Comparison of ENCODE assay signal across 1 cellular context in genomic region chr19:57279418-57280164, GRCh38.
TF ChIP-seq lines count a peak whose summit lies in the region.

No MANE protein-coding gene starts in this region.

TF ChIP-seq in K562, 482 proteins besides CTCF, POLR2A, EP300 and RAD21 (continues in another document):
- peak; percentile 93 for TF ChIP-seq BRD9 (IDR thresholded peaks at IDR 0.05; ENCODE audit: low read depth, partially characterized antibody)
- peak; percentile 73; the same call in 1 of the 2 replicates for TF ChIP-seq NKRF (IDR thresholded peaks at IDR 0.05; ENCODE audit: borderline replicate concordance)
- TF ChIP-seq STAG1 (CRISPR knock-in tag; IDR thresholded peaks at IDR 0.05; ENCODE audit: borderline replicate concordance), result no peak
- TF ChIP-seq ZNF592 (IDR thresholded peaks at IDR 0.05), result peak; percentile 91
- peak; percentile 32; the same call in 1 of the 2 replicates for TF ChIP-seq MTA3 (IDR thresholded peaks at IDR 0.05; ENCODE audit: borderline replicate concordance)
- no peak for TF ChIP-seq ESRRB (CRISPR knock-in tag; IDR thresholded peaks at IDR 0.05; ENCODE audit: borderline replicate concordance)
- TF ChIP-seq HDAC1 (IDR thresholded peaks at IDR 0.05), result peak in 1 of 2 experiments; percentile 74; a peak in 2 of 4 replicates
- no peak for TF ChIP-seq PATZ1 (CRISPR knock-in tag; IDR thresholded peaks at IDR 0.05; ENCODE audit: borderline replicate concordance)
- TF ChIP-seq ZNF407 (IDR thresholded peaks at IDR 0.05; ENCODE audit: low read depth), result peak; percentile 82
- no peak for TF ChIP-seq ELK1 (CRISPR knock-in tag; IDR thresholded peaks at IDR 0.05)
- no peak for TF ChIP-seq ZBTB33 (CRISPR knock-in tag; IDR thresholded peaks at IDR 0.05)
- no peak for TF ChIP-seq ZSCAN29 (IDR thresholded peaks at IDR 0.05)
- peak; percentile 80; the same call in 1 of the 2 replicates for TF ChIP-seq IRF9 (tag; IDR thresholded peaks at IDR 0.05)
- TF ChIP-seq HCFC1 (IDR thresholded peaks at IDR 0.05; ENCODE audit: low read depth, low read length), result peak; percentile 38; the same call in 1 of the 2 replicates
- TF ChIP-seq CEBPB (tag; IDR thresholded peaks at IDR 0.05), result peak; percentile 93
- peak; percentile 60 for TF ChIP-seq E2F1 (CRISPR knock-in tag; IDR thresholded peaks at IDR 0.05)
- TF ChIP-seq ZNF695 (CRISPR knock-in tag; IDR thresholded peaks at IDR 0.05), result no peak
- TF ChIP-seq AFF1 (IDR thresholded peaks at IDR 0.05; ENCODE audit: low read depth in 1 of 2, partially characterized antibody in 2 of 2), result peak in 1 of 2 experiments; percentile 64
- TF ChIP-seq ZNF239 (CRISPR knock-in tag; IDR thresholded peaks at IDR 0.05), result no peak
- TF ChIP-seq NCOA4 (IDR thresholded peaks at IDR 0.05; ENCODE audit: partially characterized antibody), result no peak
- TF ChIP-seq EHMT2 (IDR thresholded peaks at IDR 0.05), result peak; percentile 67; the same call in 1 of the 2 replicates
- TF ChIP-seq BHLHE40 (IDR thresholded peaks at IDR 0.05; ENCODE audit: low read length), result peak; percentile 79
- no peak for TF ChIP-seq BRCA1 (IDR thresholded peaks at IDR 0.05)
- TF ChIP-seq BRCA1 (CRISPR knock-in tag; IDR thresholded peaks at IDR 0.05), result no peak
- TF ChIP-seq ZBTB7A (IDR thresholded peaks at IDR 0.05; ENCODE audit: borderline replicate concordance, control insufficient read depth, low read depth, low read length), result peak; percentile 29; the same call in 1 of the 2 replicates
